ENCODE assay signal across 8 cellular contexts in genomic region chr19:36837902-36838783, GRCh38. TPM values are rescaled to one million over a fixed set of nuclear protein-coding genes. Genes with fewer than 3 reads are reported as not detected.
DNase-seq lines count a peak whose midpoint lies in the region; ATAC-seq and TF ChIP-seq lines count a peak whose summit lies in the region.

ZNF790 (minus strand) TSS chr19:36838387; CDS start chr19:36825619, 12,768 bp downstream.

- H3K36me3 ChIP-seq in mucosa of descending colon (ENCODE audit: low read depth) = no peaks in the 10 kb centered on the region

- H3K4me3 ChIP-seq in epithelial cell of proximal tubule (ENCODE audit: low read depth, low read length) (peak within 1 kb of the TSS; percentile 63), mucosa of descending colon (peak within 1 kb of the TSS; percentile 40)

- DNase-seq in NOMO-1 treated with DMSO at 0.1 percent for 48 hours (lab: John Stamatoyannopoulos, UW; ENCODE audit: unreplicated experiment) (peak; percentile 69), activated T-cell treated with anti-CD3 and anti-CD28 coated beads for 4 hours (peak; percentile 71), epithelial cell of proximal tubule (ENCODE audit: low read depth) (peak; percentile 71), mucosa of descending colon (peak; percentile 88 to 94 (median 88))
- DNase-seq in stimulated activated CD8-positive, alpha-beta memory T cell treated with anti-CD3 and anti-CD28 coated beads, Interleukin-4, amount 100 ng/mL, for 1 hour (ENCODE audit: low read depth in 2 of 2, low spot score in 1 of 2) = peak; percentile 44 to 63

- intact Hi-C loops in mucosa of descending colon (cut with DNase I, micrococcal nuclease) = no loop called here

- peak; percentile 85 for ATAC-seq in GM19372 (IDR thresholded peaks at IDR 0.05; ENCODE audit: low read depth, unreplicated experiment)
- peak; percentile 81 for ATAC-seq in HG03558 (IDR thresholded peaks at IDR 0.05; ENCODE audit: extremely low read depth, unreplicated experiment)
- peak; percentile 99 for ATAC-seq in mucosa of descending colon

- peak within 1 kb of the TSS; percentile 59 for H3K27ac ChIP-seq in C4-2B

- no peaks in the 10 kb centered on the region for H3K4me1 ChIP-seq in mucosa of descending colon (ENCODE audit: low read depth)

- TF ChIP-seq CTCF in C4-2B (conservative IDR thresholded peaks at IDR 0.05) (no peak), epithelial cell of proximal tubule (conservative IDR thresholded peaks at IDR 0.05; ENCODE audit: low read depth, low read length) (no peak), mucosa of descending colon (IDR thresholded peaks at IDR 0.05) (no peak)

- peaks cover 35% of the 10 kb centered on the region for H3K9me3 ChIP-seq in mucosa of descending colon

RNA-seq across cellular contexts. Expression of gene ZNF790, which starts in this region (rescaled TPM):
- total RNA-seq in epithelial cell of proximal tubule (1.2 and 6.1 TPM in 2 replicates), mucosa of descending colon (1 to 10 TPM; 3.4 to 8.8 (median 4.9) TPM)

Comparison
In these comparisons a context has a peak if more than half of its experiments do, and no peak if none do; other contexts are left out.
1. Peak in every context shown above with its lines: DNase-seq, ATAC-seq, H3K4me3 ChIP-seq and H3K27ac ChIP-seq.